In genomic region chr16:54193656-54194007, GRCh38 we compare ENCODE assay signal across 8 cellular contexts.
A peak's percentile ranks its signal among the peaks of the same experiment; 100 is the strongest.
DNase-seq lines count a peak whose midpoint lies in the region; ATAC-seq and TF ChIP-seq lines count a peak whose summit lies in the region.

No MANE protein-coding gene starts in this region.

- no peaks in the 10 kb centered on the region for H3K36me3 Mint-ChIP-seq in activated naive CD4-positive, alpha-beta T cell treated with anti-CD3 and anti-CD28 coated beads, Interleukin-2, amount 10 ng/mL, durations not matched to agents 7 days and 5 days
- no peaks in the 10 kb centered on the region for H3K36me3 Mint-ChIP-seq in osteocyte (ENCODE audit: unreplicated experiment)

- DNase-seq in DMS114 treated with DMSO at 0.1 percent for 48 hours (lab: John Stamatoyannopoulos, UW; ENCODE audit: unreplicated experiment) (peak; percentile 21), NCI-H510A (lab: John Stamatoyannopoulos, UW) (peak; percentile 57), head of caudate nucleus (peak in 41 of 42 donors; percentile 13 to 78 (median 56)), osteocyte (ENCODE audit: extremely low spot score, unreplicated experiment) (no peak)
- DNase-seq in activated naive CD4-positive, alpha-beta T cell treated with anti-CD3 and anti-CD28 coated beads, Interleukin-2, amount 10 ng/mL, durations not matched to agents 7 days and 5 days: peak; percentile 62
- no peak for DNase-seq in effector CD4-positive, alpha-beta T cell

- H3K27me3 Mint-ChIP-seq in activated naive CD4-positive, alpha-beta T cell treated with anti-CD3 and anti-CD28 coated beads, Interleukin-2, amount 10 ng/mL, durations not matched to agents 7 days and 5 days: no peaks in the 10 kb centered on the region
- H3K27me3 Mint-ChIP-seq in osteocyte (ENCODE audit: unreplicated experiment): peaks cover 17% of the 10 kb centered on the region

- TF ChIP-seq CTCF in osteocyte (IDR thresholded peaks at IDR 0.05): peak; percentile 56

- ATAC-seq in GM19395 (IDR thresholded peaks at IDR 0.05; ENCODE audit: unreplicated experiment) (peak; percentile 90), HG03439 (IDR thresholded peaks at IDR 0.05; ENCODE audit: unreplicated experiment) (peak; percentile 87)

- H3K9me3 Mint-ChIP-seq in activated naive CD4-positive, alpha-beta T cell treated with anti-CD3 and anti-CD28 coated beads, Interleukin-2, amount 10 ng/mL, durations not matched to agents 7 days and 5 days: peaks cover 5% of the 10 kb centered on the region
- no peaks in the 10 kb centered on the region for H3K9me3 Mint-ChIP-seq in osteocyte (ENCODE audit: unreplicated experiment)

- peaks cover 2% of the 10 kb centered on the region for H3K4me1 Mint-ChIP-seq in activated naive CD4-positive, alpha-beta T cell treated with anti-CD3 and anti-CD28 coated beads, Interleukin-2, amount 10 ng/mL, durations not matched to agents 7 days and 5 days
- no peaks in the 10 kb centered on the region for H3K4me1 Mint-ChIP-seq in osteocyte (ENCODE audit: unreplicated experiment)

- CTCF ChIA-PET in activated naive CD4-positive, alpha-beta T cell treated with anti-CD3 and anti-CD28 coated beads, Interleukin-2, amount 10 ng/mL, durations not matched to agents 7 days and 5 days (lab: Charles Lee): no interaction called here

- intact Hi-C loops in head of caudate nucleus (cut with DNase I): no loop called here

- H3K4me3 Mint-ChIP-seq in activated naive CD4-positive, alpha-beta T cell treated with anti-CD3 and anti-CD28 coated beads, Interleukin-2, amount 10 ng/mL, durations not matched to agents 7 days and 5 days: no peak overlapping the region
- H3K4me3 Mint-ChIP-seq in osteocyte (ENCODE audit: unreplicated experiment): no peak overlapping the region

- no peak overlapping the region for H3K27ac Mint-ChIP-seq in activated naive CD4-positive, alpha-beta T cell treated with anti-CD3 and anti-CD28 coated beads, Interleukin-2, amount 10 ng/mL, durations not matched to agents 7 days and 5 days
- no peak overlapping the region for H3K27ac Mint-ChIP-seq in osteocyte (ENCODE audit: unreplicated experiment)

Comparison
In these comparisons a context has a peak if more than half of its experiments do, and no peak if none do; other contexts are left out.
1. DNase-seq: peak in DMS114 treated with DMSO at 0.1 percent for 48 hours (single experiment), NCI-H510A (single experiment), activated naive CD4-positive, alpha-beta T cell treated with anti-CD3 and anti-CD28 coated beads, Interleukin-2, amount 10 ng/mL, durations not matched to agents 7 days and 5 days (single experiment) and head of caudate nucleus (41 of 42); none in osteocyte (single experiment) and effector CD4-positive, alpha-beta T cell (single experiment).